1 cellular context compared by ENCODE assay signal in genomic region chr20:407097-407952, GRCh38.
TF ChIP-seq lines count a peak whose summit lies in the region.

No MANE protein-coding gene starts in this region.

TF ChIP-seq in K562, 482 proteins besides CTCF, POLR2A, EP300 and RAD21 (continued from another document and continues in another):
- TF ChIP-seq MTA2 (IDR thresholded peaks at IDR 0.05; ENCODE audit: low read depth) (no peak), MXI1 (IDR thresholded peaks at IDR 0.05; ENCODE audit: low read depth, low read length) (no peak), TSC22D4 (tag; IDR thresholded peaks at IDR 0.05) (no peak), ZFP30 (CRISPR knock-in tag; IDR thresholded peaks at IDR 0.05; ENCODE audit: borderline replicate concordance) (no peak), ZSCAN29 (IDR thresholded peaks at IDR 0.05) (no peak), ZBED1 (IDR thresholded peaks at IDR 0.05) (no peak), ZNF655 (CRISPR knock-in tag; IDR thresholded peaks at IDR 0.05) (no peak), HNRNPUL1 (IDR thresholded peaks at IDR 0.05; ENCODE audit: low read length) (no peak), MYNN (IDR thresholded peaks at IDR 0.05) (no peak), MYNN (CRISPR knock-in tag; IDR thresholded peaks at IDR 0.05) (no peak), ERF (CRISPR knock-in tag; IDR thresholded peaks at IDR 0.05) (no peak), FOXJ3 (CRISPR knock-in tag; IDR thresholded peaks at IDR 0.05) (no peak), ZNF277 (CRISPR knock-in tag; IDR thresholded peaks at IDR 0.05; ENCODE audit: borderline replicate concordance) (no peak), SMARCC2 (IDR thresholded peaks at IDR 0.05; ENCODE audit: low read depth) (no peak), IRF9 (tag; IDR thresholded peaks at IDR 0.05) (no peak), TFE3 (CRISPR knock-in tag; IDR thresholded peaks at IDR 0.05) (no peak), MAFK (IDR thresholded peaks at IDR 0.05; ENCODE audit: low read length) (no peak), ZNF589 (CRISPR knock-in tag; IDR thresholded peaks at IDR 0.05; ENCODE audit: low read depth) (peak; percentile 60; the same call in 1 of the 2 replicates), PREB (CRISPR knock-in tag; IDR thresholded peaks at IDR 0.05) (no peak), KDM1A (IDR thresholded peaks at IDR 0.05) (no peak), NFRKB (IDR thresholded peaks at IDR 0.05; ENCODE audit: low read depth) (no peak), FOXP4 (CRISPR knock-in tag; IDR thresholded peaks at IDR 0.05; ENCODE audit: borderline replicate concordance) (no peak), ARHGAP35 (IDR thresholded peaks at IDR 0.05; ENCODE audit: partially characterized antibody) (no peak), ZNF175 (CRISPR knock-in tag; IDR thresholded peaks at IDR 0.05; ENCODE audit: low read depth) (no peak; the same call in 1 of the 2 replicates), ZBTB49 (CRISPR knock-in tag; IDR thresholded peaks at IDR 0.05; ENCODE audit: borderline replicate concordance) (no peak), AFF1 (IDR thresholded peaks at IDR 0.05; ENCODE audit: low read depth in 1 of 2, partially characterized antibody in 2 of 2) (peak; percentile 72 to 83), TAL1 (IDR thresholded peaks at IDR 0.05) (no peak; the same call in 1 of the 2 replicates), ZKSCAN8 (CRISPR knock-in tag; IDR thresholded peaks at IDR 0.05) (no peak), HIVEP1 (CRISPR knock-in tag; IDR thresholded peaks at IDR 0.05) (no peak), SUPT5H (IDR thresholded peaks at IDR 0.05) (peak; percentile 40; the same call in 1 of the 2 replicates), ZNF347 (CRISPR knock-in tag; IDR thresholded peaks at IDR 0.05; ENCODE audit: low read depth) (no peak), TSHZ1 (CRISPR knock-in tag; IDR thresholded peaks at IDR 0.05) (no peak), LARP7 (IDR thresholded peaks at IDR 0.05) (peak; percentile 32; the same call in 1 of the 2 replicates), ESRRB (CRISPR knock-in tag; IDR thresholded peaks at IDR 0.05; ENCODE audit: borderline replicate concordance) (no peak), UBTF (IDR thresholded peaks at IDR 0.05; ENCODE audit: borderline replicate concordance in 1 of 2, low read depth in 2 of 2, low read length in 2 of 2) (peak; percentile 64 to 67; a peak in 1 of 4 replicates)
